ENCODE assay signal across 23 cellular contexts in the genomic region with DNA sequence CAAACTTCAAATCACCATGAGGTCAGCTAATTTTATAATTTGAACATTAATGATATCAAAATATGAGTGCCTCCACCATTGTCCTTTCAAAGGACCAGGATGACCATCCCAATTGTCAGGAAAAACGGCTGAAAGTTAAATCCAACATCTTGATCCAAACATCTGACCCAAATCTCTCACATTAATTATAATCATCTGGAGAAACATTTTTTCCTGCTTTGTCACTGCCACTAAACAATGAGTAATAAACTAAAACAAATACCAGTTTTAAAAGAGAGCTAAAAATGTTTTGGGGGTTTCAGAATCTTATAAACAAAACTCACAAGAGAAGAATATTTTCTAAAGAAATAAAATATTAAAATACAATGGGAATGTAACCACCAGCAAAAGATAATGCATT. TPM values are rescaled to one million over a fixed set of nuclear protein-coding genes. Genes with fewer than 3 reads are reported as not detected.
DNase-seq lines count a peak whose midpoint lies in the region; ATAC-seq and TF ChIP-seq lines count a peak whose summit lies in the region.
"Had no signal": no experiment of that assay in that cellular context is flagged by ENCODE, and none has a peak within 500 bp of the region (broad histone marks: within the 10 kb centered on the region; RNA-seq: fewer than 3 reads in every experiment).

No MANE protein-coding gene starts in this region.

- in situ Hi-C loops in GM23248 (cut with MboI), result no loop called here

- no peaks in the 10 kb centered on the region for H3K9me3 ChIP-seq in GM23248 (ENCODE audit: low read depth)
- H3K9me3 ChIP-seq in adipocyte (ENCODE audit: control insufficient read depth, low read length), result no peaks in the 10 kb centered on the region
- H3K9me3 ChIP-seq in aorta (ENCODE audit: control insufficient read depth, low read length), result no peaks in the 10 kb centered on the region

- no peaks in the 10 kb centered on the region for H3K27me3 Mint-ChIP-seq in type B pancreatic cell
- H3K27me3 Mint-ChIP-seq: CD4-positive, CD25-positive, alpha-beta regulatory T cell; IgD-negative memory B cell had no signal

- no peaks in the 10 kb centered on the region for H3K9me2 ChIP-seq in GM23248 (ENCODE audit: insufficient read depth)

- H3K4me1 Mint-ChIP-seq in type B pancreatic cell (ENCODE audit: unreplicated experiment), result no peaks in the 10 kb centered on the region
- H3K4me1 Mint-ChIP-seq: CD4-positive, CD25-positive, alpha-beta regulatory T cell had no signal

- H3K79me2 ChIP-seq in GM23248 (ENCODE audit: insufficient read depth), result no peaks in the 10 kb centered on the region

- H3K4me1 ChIP-seq in GM23248 (ENCODE audit: insufficient read depth) (peaks cover 24% of the 10 kb centered on the region), adipocyte (ENCODE audit: control insufficient read depth, insufficient read depth, low read length) (peaks cover 20% of the 10 kb centered on the region), aorta (ENCODE audit: control insufficient read depth in 1 of 2, insufficient read depth in 2 of 2, low read length in 2 of 2) (no peaks in the 10 kb centered on the region)

- H3K36me3 ChIP-seq in GM23248 (ENCODE audit: low read depth) (no peaks in the 10 kb centered on the region), adipocyte (ENCODE audit: control insufficient read depth, insufficient read depth, low read length, severe bottlenecking) (no peaks in the 10 kb centered on the region), aorta (ENCODE audit: control insufficient read depth in 1 of 2, insufficient read depth in 2 of 2, low read length in 1 of 2) (no peaks in the 10 kb centered on the region)

- H3K36me3 Mint-ChIP-seq in type B pancreatic cell, result no peaks in the 10 kb centered on the region
- H3K36me3 Mint-ChIP-seq: CD4-positive, CD25-positive, alpha-beta regulatory T cell; IgD-negative memory B cell had no signal

- H3K27me3 ChIP-seq in GM23248 (replicated peaks; ENCODE audit: insufficient read depth) (no peaks in the 10 kb centered on the region), adipocyte (replicated peaks; ENCODE audit: control insufficient read depth, insufficient read depth, low read length) (no peaks in the 10 kb centered on the region), aorta (ENCODE audit: control insufficient read depth in 1 of 2, insufficient read depth in 2 of 2, low read length in 1 of 2) (no peaks in the 10 kb centered on the region)

- no peak for ATAC-seq in aorta (ENCODE audit: low FRiP score)
- ATAC-seq: Right ventricle myocardium inferior, SK-N-SH treated with all-trans-retinoic acid at 6 μM for 48 hours had no signal

- H2AFZ ChIP-seq in GM23248, result 0 out of 2 replicates have a peak overlapping the region, but pooled peaks have one; percentile 4

- H3K4me3 Mint-ChIP-seq in type B pancreatic cell, result no peak overlapping the region
- H3K4me3 Mint-ChIP-seq: CD4-positive, CD25-positive, alpha-beta regulatory T cell; IgD-negative memory B cell had no signal

- intact Hi-C loops in aorta (cut with DNase I), result no loop called here

- TF ChIP-seq CTCF in type B pancreatic cell (conservative IDR thresholded peaks at IDR 0.05), result no peak

- H3K4me3 ChIP-seq in GM23248 (peak overlapping the region; percentile 21; the same call in 1 of the 2 replicates), adipocyte (ENCODE audit: low read length) (peak overlapping the region; percentile 15), aorta (ENCODE audit: low read length in 2 of 2) (no peak overlapping the region)

- H3K4me2 ChIP-seq in GM23248 (ENCODE audit: unreplicated experiment), result peak overlapping the region; percentile 78

- DNase-seq in AG08395 (ENCODE audit: low spot score) (peak; percentile 18), GM23248 (peak; percentile 68), adipocyte (ENCODE audit: low read depth) (peak; percentile 73), fibroblast of peridontal ligament (ENCODE audit: extremely low read depth) (peak; percentile 67), NCI-H82 (lab: John Stamatoyannopoulos, UW) (no peak), type B pancreatic cell (ENCODE audit: extremely low spot score, unreplicated experiment) (no peak), aorta (no peak)
- DNase-seq in stimulated activated naive CD4-positive, alpha-beta T cell (lab: John Stamatoyannopoulos, UW), result no peak
- DNase-seq: 8988T; AML-193; CD4-positive, CD25-positive, alpha-beta regulatory T cell; DMS79; GDM1; NCI-H1436 treated with DMSO at 0.1 percent for 48 hours; NCI-H2081 treated with DMSO at 0.1 percent for 48 hours; NCI-H2227 treated with DMSO at 0.1 percent for 48 hours; NCI-H526 had no signal

- H3K27ac Mint-ChIP-seq in type B pancreatic cell, result no peak overlapping the region
- H3K27ac Mint-ChIP-seq: CD4-positive, CD25-positive, alpha-beta regulatory T cell; IgD-negative memory B cell had no signal

- H4K20me1 ChIP-seq in GM23248 (ENCODE audit: insufficient read depth), result no peaks in the 10 kb centered on the region

- 0 out of 2 replicates have a peak overlapping the region, but pooled peaks have one; percentile 5 for H3K9ac ChIP-seq in GM23248
- H3K9ac ChIP-seq in adipocyte (ENCODE audit: low read length), result peak overlapping the region; percentile 9

- WGBS in GM23248 (ENCODE audit: low coverage in 1 of 2, low lambda C conversion rate in 2 of 2, missing lambda C conversion rate in 2 of 2), 2 experiments, result 0 to 3% methylated on average over 1 of the region's 1 CpG
- 36 to 59% methylated on average over 1 of the region's 1 CpG for WGBS in aorta, 2 donors

- peak overlapping the region; percentile 40 for H3K27ac ChIP-seq in GM23248
- no peak overlapping the region for H3K27ac ChIP-seq in aorta (ENCODE audit: low read depth in 1 of 2, low read length in 2 of 2)

- peaks cover 9% of the 10 kb centered on the region; the same call in 1 of the 2 replicates for H3F3A ChIP-seq in GM23248 (ENCODE audit: insufficient read depth)

- no peaks in the 10 kb centered on the region for H3K9me3 Mint-ChIP-seq in type B pancreatic cell

RNA-seq across cellular contexts. Expression of a gene that starts 45.7 kb away (rescaled TPM):
- total RNA-seq in GM23248 (2014; rRNA removed; shearing (Covaris generic)), result not detected in 2 replicates
- not detected in 2 replicates for polyA plus RNA-seq in GM23248 (2016; fragmentation: Nextera tagmentation; extraction: Ambion mirVana)
- total RNA-seq in type B pancreatic cell (ENCODE audit: low replicate concordance), result 0.26 and 9.9 TPM in 2 replicates
- not detected for total RNA-seq in aorta
- polyA plus RNA-seq in aorta, result not detected
- total RNA-seq: CD4-positive, CD25-positive, alpha-beta regulatory T cell; H1; HT-29; OCI-LY7; Right ventricle myocardium inferior had no signal
- polyA plus RNA-seq: CD4-positive, CD25-positive, alpha-beta regulatory T cell; IgD-negative memory B cell had no signal

Comparison
In these comparisons a context has a peak if more than half of its experiments do, and no peak if none do; other contexts are left out.
1. DNase-seq: peak in AG08395 (single experiment), GM23248 (single experiment), adipocyte (single experiment) and fibroblast of peridontal ligament (single experiment); none in NCI-H82 (single experiment), type B pancreatic cell (single experiment), aorta (0 of 2) and stimulated activated naive CD4-positive, alpha-beta T cell (0 of 6).
2. H3K4me3 ChIP-seq: peak in GM23248 (single experiment) and adipocyte (single experiment); none in aorta (0 of 2).